Comparison of ENCODE assay signal across 9 cellular contexts in the genomic region with DNA sequence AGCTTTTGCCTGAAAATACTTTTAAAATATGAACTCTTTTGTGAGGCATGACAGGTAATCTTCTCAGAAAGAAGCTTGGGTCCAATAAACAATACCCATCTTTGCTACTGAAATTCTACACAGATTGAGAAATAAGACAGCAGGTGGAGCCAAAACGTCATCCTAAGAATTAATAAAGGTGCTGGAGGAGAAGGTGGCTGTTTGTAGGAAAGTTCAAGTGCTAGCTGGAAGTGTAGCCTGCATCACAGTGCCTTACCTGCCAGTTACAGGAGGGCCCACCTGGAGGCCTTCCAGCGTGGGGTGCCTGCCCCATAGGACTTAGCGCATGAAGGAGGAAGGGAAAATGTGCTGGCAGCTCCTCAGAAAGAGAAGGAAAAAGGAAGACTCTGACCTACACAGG.
DNase-seq lines count a peak whose midpoint lies in the region; ATAC-seq, FAIRE-seq and TF ChIP-seq lines count a peak whose summit lies in the region.
"Had no signal": no experiment of that assay in that cellular context is flagged by ENCODE, and none has a peak within 500 bp of the region (broad histone marks: within the 10 kb centered on the region; RNA-seq: fewer than 3 reads in every experiment).

No MANE protein-coding gene starts in this region.

- H3K27ac Mint-ChIP-seq in CD4-positive, alpha-beta memory T cell: peak overlapping the region in 4 of 7 donors; percentile 25 to 79 (median 48)
- H3K27ac Mint-ChIP-seq in CD14-positive monocyte: peak overlapping the region in 1 of 7 donors; percentile 15

- peaks cover 27% of the 10 kb centered on the region for H3K36me3 ChIP-seq in CD4-positive, alpha-beta memory T cell (ENCODE audit: insufficient read depth, low read length)
- H3K36me3 ChIP-seq in effector memory CD4-positive, alpha-beta T cell (ENCODE audit: control insufficient read depth, insufficient read depth, low read length): peaks cover 44% of the 10 kb centered on the region

- no peak overlapping the region for H3K4me3 ChIP-seq in CD4-positive, alpha-beta memory T cell (ENCODE audit: low read length in 2 of 2)
- no peak overlapping the region for H3K4me3 ChIP-seq in foreskin fibroblast (ENCODE audit: low read depth in 1 of 2, low read length in 2 of 2)
- H3K4me3 ChIP-seq in effector memory CD4-positive, alpha-beta T cell (ENCODE audit: insufficient read depth, low read depth, low read length, poor library complexity, severe bottlenecking): no peak overlapping the region

- CTCF ChIA-PET in CD4-positive, alpha-beta memory T cell (lab: Charles Lee; ENCODE audit: partially characterized antibody): no interaction called here

- POLR2A ChIA-PET in CD4-positive, alpha-beta memory T cell (lab: Charles Lee; ENCODE audit: partially characterized antibody): no interaction called here

- peak; percentile 56 for FAIRE-seq in GM18507 (lab: Jason Lieb, UNC)

- H3K4me1 Mint-ChIP-seq in CD4-positive, alpha-beta memory T cell: no peaks in the 10 kb centered on the region
- peaks cover 17% of the 10 kb centered on the region for H3K4me1 Mint-ChIP-seq in CD14-positive monocyte

- intact Hi-C loops in CD4-positive, alpha-beta memory T cell (cut with micrococcal nuclease): no loop called here
- intact Hi-C loops in CD14-positive monocyte (cut with micrococcal nuclease): no loop called here

- ATAC-seq in HG03159 (IDR thresholded peaks at IDR 0.05; ENCODE audit: unreplicated experiment): no peak

- H3K27me3 ChIP-seq in CD4-positive, alpha-beta memory T cell (ENCODE audit: insufficient read depth, low read length): no peaks in the 10 kb centered on the region
- H3K27me3 ChIP-seq in effector memory CD4-positive, alpha-beta T cell (replicated peaks; ENCODE audit: control insufficient read depth, insufficient read depth, low read length, poor library complexity, severe bottlenecking): no peaks in the 10 kb centered on the region

- peak in 1 of 5 donors; percentile 6 for DNase-seq in CD4-positive, alpha-beta memory T cell
- no peak for DNase-seq in GM18507 (ENCODE audit: extremely low spot score, insufficient read length, low read depth)
- peak; percentile 16 for DNase-seq in RKO (ENCODE audit: low spot score)
- DNase-seq in foreskin fibroblast: no peak
- no peak for DNase-seq in pons (ENCODE audit: low spot score)
- DNase-seq in CD14-positive monocyte (ENCODE audit: low spot score): no peak
- no peak for DNase-seq in effector memory CD4-positive, alpha-beta T cell
- DNase-seq: activated CD4-positive, CD25-positive, alpha-beta regulatory T cell treated with anti-CD3 and anti-CD28 coated beads, Interleukin-2, amount 50 U/mL, for 72 hours had no signal

- no peaks in the 10 kb centered on the region for H3K9me3 ChIP-seq in CD4-positive, alpha-beta memory T cell (ENCODE audit: control insufficient read depth in 1 of 2, low read length in 2 of 2)
- H3K9me3 ChIP-seq in effector memory CD4-positive, alpha-beta T cell (ENCODE audit: control insufficient read depth, low read length): no peaks in the 10 kb centered on the region

- TF ChIP-seq CTCF in foreskin fibroblast (IDR thresholded peaks at IDR 0.05; ENCODE audit: low read depth, low read length) (peak; percentile 6), CD14-positive monocyte (IDR thresholded peaks at IDR 0.05) (no peak)

- peaks cover 23 to 80% of the 10 kb centered on the region in 2 donors for H3K36me3 Mint-ChIP-seq in CD4-positive, alpha-beta memory T cell
- peaks cover 39 to 46% of the 10 kb centered on the region in 2 donors for H3K36me3 Mint-ChIP-seq in CD14-positive monocyte

- no peaks in the 10 kb centered on the region for H3K4me1 ChIP-seq in CD4-positive, alpha-beta memory T cell (ENCODE audit: insufficient read depth, low read length)
- no peaks in the 10 kb centered on the region for H3K4me1 ChIP-seq in effector memory CD4-positive, alpha-beta T cell (ENCODE audit: control insufficient read depth, insufficient read depth, low read length, poor library complexity, severe bottlenecking)

- no peak overlapping the region for H3K27ac ChIP-seq in CD4-positive, alpha-beta memory T cell (ENCODE audit: low read depth, low read length)
- H3K27ac ChIP-seq in effector memory CD4-positive, alpha-beta T cell (ENCODE audit: insufficient read depth, low read length, poor library complexity, severe bottlenecking): no peak overlapping the region

- H3K4me3 Mint-ChIP-seq in CD4-positive, alpha-beta memory T cell: no peak overlapping the region
- H3K4me3 Mint-ChIP-seq in CD14-positive monocyte: no peak overlapping the region

- peaks cover 0 to 2% (median 0%) of the 10 kb centered on the region in 8 donors for H3K9me3 Mint-ChIP-seq in CD4-positive, alpha-beta memory T cell
- no peaks in the 10 kb centered on the region for H3K9me3 Mint-ChIP-seq in CD14-positive monocyte

- H3K27me3 Mint-ChIP-seq in CD4-positive, alpha-beta memory T cell: no peaks in the 10 kb centered on the region
- H3K27me3 Mint-ChIP-seq in CD14-positive monocyte (ENCODE audit: low read depth in 3 of 3): no peaks in the 10 kb centered on the region
